Comparison of ENCODE assay signal across 17 cellular contexts in genomic region chrX:133375558-133376340, GRCh38. TPM values are rescaled to one million over a fixed set of nuclear protein-coding genes. Genes with fewer than 3 reads are reported as not detected.
DNase-seq lines count a peak whose midpoint lies in the region; ATAC-seq and TF ChIP-seq lines count a peak whose summit lies in the region.
"Had no signal": no experiment of that assay in that cellular context is flagged by ENCODE, and none has a peak within 500 bp of the region (broad histone marks: within the 10 kb centered on the region; RNA-seq: fewer than 3 reads in every experiment).

No MANE protein-coding gene starts in this region.

- no peaks in the 10 kb centered on the region for H3K4me1 Mint-ChIP-seq in activated T-cell treated with anti-CD3 and anti-CD28 coated beads, Interleukin-2, amount 50 U/mL, for 4 hours (ENCODE audit: low read depth)
- H3K4me1 Mint-ChIP-seq: activated CD4-positive, alpha-beta T cell treated with anti-CD3 and anti-CD28 coated beads, Interleukin-2, amount 10 ng/mL, durations not matched to agents 24 days and 14 days had no signal

- ATAC-seq in body of pancreas (no peak), psoas muscle (peak; percentile 55 to 78 (median 65)), HG03354 (IDR thresholded peaks at IDR 0.05; ENCODE audit: poor library complexity, severe bottlenecking, unreplicated experiment) (no peak)
- ATAC-seq in activated T-cell treated with anti-CD3 and anti-CD28 coated beads, Interleukin-2, amount 50 U/mL, for 4 hours: no peak

- no peaks in the 10 kb centered on the region for H3K9me3 Mint-ChIP-seq in activated T-cell treated with anti-CD3 and anti-CD28 coated beads, Interleukin-2, amount 50 U/mL, for 4 hours
- H3K9me3 Mint-ChIP-seq: activated CD4-positive, alpha-beta T cell treated with anti-CD3 and anti-CD28 coated beads, Interleukin-2, amount 10 ng/mL, durations not matched to agents 24 days and 14 days had no signal

- H3K9me3 ChIP-seq in body of pancreas: no peaks in the 10 kb centered on the region
- no peaks in the 10 kb centered on the region for H3K9me3 ChIP-seq in psoas muscle
- H3K9me3 ChIP-seq: SJSA1, upper lobe of left lung had no signal

- intact Hi-C loops in body of pancreas (cut with DNase I): no loop called here
- intact Hi-C loops in psoas muscle (cut with DNase I): no loop called here

- H3K4me3 Mint-ChIP-seq in activated T-cell treated with anti-CD3 and anti-CD28 coated beads, Interleukin-2, amount 50 U/mL, for 4 hours: no peak overlapping the region
- H3K4me3 Mint-ChIP-seq: activated CD4-positive, alpha-beta T cell treated with anti-CD3 and anti-CD28 coated beads, Interleukin-2, amount 10 ng/mL, durations not matched to agents 24 days and 14 days had no signal

- H3K27me3 ChIP-seq in body of pancreas (no peaks in the 10 kb centered on the region), psoas muscle (ENCODE audit: insufficient read depth in 3 of 3, low read length in 2 of 3) (no peaks in the 10 kb centered on the region)
- H3K27me3 ChIP-seq: SJSA1, upper lobe of left lung had no signal

- H3K4me3 ChIP-seq in body of pancreas (no peak overlapping the region), psoas muscle (no peak overlapping the region)
- H3K4me3 ChIP-seq: SJSA1, upper lobe of left lung had no signal

- H3K27me3 Mint-ChIP-seq in activated T-cell treated with anti-CD3 and anti-CD28 coated beads, Interleukin-2, amount 50 U/mL, for 4 hours (ENCODE audit: low read depth): no peaks in the 10 kb centered on the region

- TF ChIP-seq CTCF in body of pancreas (IDR thresholded peaks at IDR 0.05) (no peak), psoas muscle (IDR thresholded peaks at IDR 0.05) (no peak)

- DNase-seq in D341Med (ENCODE audit: low spot score) (peak; percentile 3), body of pancreas (peak in 3 of 4 donors; percentile 29 to 56 (median 47)), iPS-NIHi11 (ENCODE audit: low spot score) (peak; percentile 7), psoas muscle (peak; percentile 16 to 54), NCI-H2227 treated with DMSO at 0.1 percent for 48 hours (lab: John Stamatoyannopoulos, UW) (no peak), superior temporal gyrus (ENCODE audit: extremely low spot score) (no peak)
- DNase-seq in activated T-cell treated with anti-CD3 and anti-CD28 coated beads, Interleukin-2, amount 50 U/mL, for 4 hours: no peak
- DNase-seq: activated CD4-positive, alpha-beta T cell treated with anti-CD3 and anti-CD28 coated beads, Interleukin-2, amount 10 ng/mL, durations not matched to agents 24 days and 14 days; activated T-cell treated with anti-CD3 and anti-CD28 coated beads, Interleukin-2, amount 50 U/mL, for 48 hours; Calu3; Kasumi-1; mesendoderm; NCI-H146; T1000; upper lobe of left lung had no signal

- H3K27ac ChIP-seq in body of pancreas (no peak overlapping the region), psoas muscle (peak overlapping the region; percentile 30)
- H3K27ac ChIP-seq: SJSA1, upper lobe of left lung had no signal

- H3K36me3 Mint-ChIP-seq in activated T-cell treated with anti-CD3 and anti-CD28 coated beads, Interleukin-2, amount 50 U/mL, for 4 hours (ENCODE audit: insufficient read depth): no peaks in the 10 kb centered on the region

- no peak for TF ChIP-seq POLR2A in body of pancreas (IDR thresholded peaks at IDR 0.05)

- peaks cover 29% of the 10 kb centered on the region for H3K4me1 ChIP-seq in body of pancreas
- H3K4me1 ChIP-seq in psoas muscle: peaks cover 22% of the 10 kb centered on the region
- H3K4me1 ChIP-seq: SJSA1, upper lobe of left lung had no signal

- WGBS in body of pancreas, 2 donors: 10 to 15% methylated on average over 4 to 7 of the region's 7 CpGs
- 9 to 18% (median 9%) methylated on average over 5 to 7 of the region's 7 CpGs for WGBS in psoas muscle, 3 donors

- H3K36me3 ChIP-seq in body of pancreas (replicated peaks in 1 of 2; ENCODE audit: insufficient read depth in 1 of 2, low read depth in 2 of 2): no peaks in the 10 kb centered on the region
- no peaks in the 10 kb centered on the region for H3K36me3 ChIP-seq in psoas muscle (ENCODE audit: insufficient read depth in 1 of 2, low read depth in 1 of 2)
- H3K36me3 ChIP-seq: SJSA1, upper lobe of left lung had no signal

RNA-seq across cellular contexts. Expression of gene GPC4, which starts 39.5 kb away (rescaled TPM):
- 10 to 100 TPM in 1 of 2 donors, 1 to 10 TPM in 1; 9.3 to 11.2 TPM for total RNA-seq in body of pancreas
- 10 to 100 TPM; 12.3 to 22.0 (median 20.3) TPM for total RNA-seq in psoas muscle
- polyA plus RNA-seq in psoas muscle: 10 to 100 TPM in 1 of 3 donors, 1 to 10 TPM in 2; 7.3 to 10.4 (median 9.3) TPM
- under 1 TPM; 0.10 to 0.13 (median 0.11) TPM for total RNA-seq in activated T-cell treated with anti-CD3 and anti-CD28 coated beads, Interleukin-2, amount 50 U/mL, for 4 hours

Comparison
In these comparisons a context has a peak if more than half of its experiments do, and no peak if none do; other contexts are left out.
1. DNase-seq: peak in D341Med (single experiment), body of pancreas (3 of 4), iPS-NIHi11 (single experiment) and psoas muscle (2 of 2); none in activated T-cell treated with anti-CD3 and anti-CD28 coated beads, Interleukin-2, amount 50 U/mL, for 4 hours (single experiment), NCI-H2227 treated with DMSO at 0.1 percent for 48 hours (single experiment) and superior temporal gyrus (single experiment).
2. ATAC-seq: peak in psoas muscle (4 of 4); none in body of pancreas (single experiment), activated T-cell treated with anti-CD3 and anti-CD28 coated beads, Interleukin-2, amount 50 U/mL, for 4 hours (0 of 2) and HG03354 (single experiment).
3. RNA of gene GPC4, which starts 39.5 kb away (total RNA-seq): 12.3 to 22.0 TPM in psoas muscle and 9.3 to 11.2 TPM in body of pancreas; 0.10 to 0.13 TPM in activated T-cell treated with anti-CD3 and anti-CD28 coated beads, Interleukin-2, amount 50 U/mL, for 4 hours; every median in the first group is over 4 times any median in the second.